Comparison of ENCODE assay signal across 21 cellular contexts in the genomic region with DNA sequence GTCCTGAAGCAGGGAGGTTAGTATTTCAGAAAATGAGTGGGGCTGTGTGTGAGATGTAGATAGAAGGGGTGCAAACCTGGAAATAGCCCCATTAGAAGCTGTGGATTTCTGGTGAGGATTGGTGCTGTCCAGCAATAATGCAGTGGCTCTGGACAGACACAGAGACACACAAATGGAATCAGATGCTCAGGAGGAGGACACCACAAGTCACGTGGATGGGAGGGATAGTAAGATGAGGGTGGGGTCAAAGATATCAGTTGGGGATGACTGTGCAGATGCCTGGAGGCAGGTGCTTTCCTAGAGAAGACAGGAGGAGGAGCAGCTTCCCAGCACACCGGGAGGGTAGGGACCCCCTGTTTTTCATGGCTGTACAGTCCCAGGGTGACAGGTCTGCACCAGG.
"Had no signal": no experiment of that assay in that cellular context is flagged by ENCODE, and none has a peak within 500 bp of the region (broad histone marks: within the 10 kb centered on the region; RNA-seq: fewer than 3 reads in every experiment).

No MANE protein-coding gene starts in this region.

- DNase-seq: activated B cell treated with CpG ODN at 0.5 μM for 24 hours; activated CD4-positive, alpha-beta T cell treated with anti-CD3 and anti-CD28 coated beads for 4 hours; activated CD8-positive, alpha-beta T cell treated with anti-CD3 and anti-CD28 coated beads for 36 hours; activated naive CD4-positive, alpha-beta T cell treated with anti-CD3 and anti-CD28 coated beads, Interleukin-2, amount 50 U/mL, for 16 hours; activated T-cell treated with anti-CD3 and anti-CD28 coated beads, Interleukin-2, amount 50 U/mL, for 24 hours; amniotic stem cell; heart left ventricle; immature natural killer cell; kidney glomerular epithelial cell; left ventricle myocardium inferior; mammary epithelial cell; midbrain; nephron progenitor cell; retina; stimulated activated CD4-positive, alpha-beta T cell treated with anti-CD3 and anti-CD28 coated beads, Interleukin-1b, Interleukin-23, amount 100 ng/mL, for 48 hours; stimulated activated naive CD8-positive, alpha-beta T cell treated with anti-CD3 and anti-CD28 coated beads, Interleukin-15, Interleukin-2, amounts not matched to agents 100 U/mL and 50 U/mL, for 24 hours; substantia nigra; tibial artery had no signal

- ATAC-seq: activated CD8-positive, alpha-beta T cell treated with anti-CD3 and anti-CD28 coated beads for 36 hours; esophagus mucosa; gastroesophageal sphincter; heart left ventricle; stimulated activated naive CD8-positive, alpha-beta T cell treated with anti-CD3 and anti-CD28 coated beads, Interleukin-15, Interleukin-2, amounts not matched to agents 100 U/mL and 50 U/mL, for 24 hours had no signal

- H3K9me3 Mint-ChIP-seq: activated B cell treated with CpG ODN at 0.5 μM for 24 hours; activated CD8-positive, alpha-beta T cell treated with anti-CD3 and anti-CD28 coated beads for 36 hours; activated T-cell treated with anti-CD3 and anti-CD28 coated beads, Interleukin-2, amount 50 U/mL, for 24 hours; immature natural killer cell; nephron progenitor cell had no signal

- H3K27me3 Mint-ChIP-seq: activated B cell treated with CpG ODN at 0.5 μM for 24 hours; activated CD8-positive, alpha-beta T cell treated with anti-CD3 and anti-CD28 coated beads for 36 hours; activated T-cell treated with anti-CD3 and anti-CD28 coated beads, Interleukin-2, amount 50 U/mL, for 24 hours had no signal

- H3K27me3 ChIP-seq: gastroesophageal sphincter, heart left ventricle, tibial artery had no signal

- H3K4me3 ChIP-seq: coronary artery, gastroesophageal sphincter, heart left ventricle, left ventricle myocardium inferior, tibial artery had no signal

- H3K4me3 Mint-ChIP-seq: activated B cell treated with CpG ODN at 0.5 μM for 24 hours; activated CD8-positive, alpha-beta T cell treated with anti-CD3 and anti-CD28 coated beads for 36 hours; activated T-cell treated with anti-CD3 and anti-CD28 coated beads, Interleukin-2, amount 50 U/mL, for 24 hours; immature natural killer cell; nephron progenitor cell had no signal

- H3K27ac ChIP-seq: coronary artery, gastroesophageal sphincter, heart left ventricle, left ventricle myocardium inferior, tibial artery had no signal

- H3K36me3 ChIP-seq: left ventricle myocardium inferior had no signal

- H3K9me3 ChIP-seq: gastroesophageal sphincter, heart left ventricle, left ventricle myocardium inferior, tibial artery had no signal
